ENCODE assay signal across 11 cellular contexts in genomic region chr17:77916771-77917481, GRCh38. TPM values are rescaled to one million over a fixed set of nuclear protein-coding genes. Genes with fewer than 3 reads are reported as not detected.
A peak's percentile ranks its signal among the peaks of the same experiment; 100 is the strongest.
DNase-seq lines count a peak whose midpoint lies in the region; ATAC-seq and TF ChIP-seq lines count a peak whose summit lies in the region.
"Had no signal": no experiment of that assay in that cellular context is flagged by ENCODE, and none has a peak within 500 bp of the region (broad histone marks: within the 10 kb centered on the region; RNA-seq: fewer than 3 reads in every experiment).

No MANE protein-coding gene starts in this region.

- H3K27me3 ChIP-seq in CD8-positive, alpha-beta memory T cell (ENCODE audit: insufficient read depth, low read length, poor library complexity, severe bottlenecking), result peaks cover 5% of the 10 kb centered on the region

- no peak for ATAC-seq in activated T-helper 17 cell treated with anti-CD3 and anti-CD28 coated beads, Interleukin-2, amount 50 U/mL, for 72 hours (replicated peaks)
- ATAC-seq in GM18907 (IDR thresholded peaks at IDR 0.05; ENCODE audit: unreplicated experiment), result no peak

- H3K4me3 ChIP-seq in CD8-positive, alpha-beta memory T cell (ENCODE audit: low read length), result no peak overlapping the region
- no peak overlapping the region for H3K4me3 ChIP-seq in NB4 (ENCODE audit: low read depth, low read length)

- peaks cover 21 to 43% of the 10 kb centered on the region in 2 donors for H3K27me3 Mint-ChIP-seq in CD8-positive, alpha-beta memory T cell
- H3K27me3 Mint-ChIP-seq in activated T-helper 17 cell treated with anti-CD3 and anti-CD28 coated beads, Interleukin-2, amount 50 U/mL, for 72 hours, result peaks cover 37% of the 10 kb centered on the region
- peaks cover 30% of the 10 kb centered on the region for H3K27me3 Mint-ChIP-seq in nephron (ENCODE audit: low read depth)

- peaks cover 0 to 5% (median 2%) of the 10 kb centered on the region in 3 donors for H3K36me3 Mint-ChIP-seq in CD8-positive, alpha-beta memory T cell
- no peaks in the 10 kb centered on the region for H3K36me3 Mint-ChIP-seq in activated T-helper 17 cell treated with anti-CD3 and anti-CD28 coated beads, Interleukin-2, amount 50 U/mL, for 72 hours (ENCODE audit: low read depth)
- H3K36me3 Mint-ChIP-seq in nephron (ENCODE audit: low read depth), result peaks cover 3% of the 10 kb centered on the region

- no peaks in the 10 kb centered on the region for H3K9me3 ChIP-seq in CD8-positive, alpha-beta memory T cell (ENCODE audit: low read length)

- H3K4me1 Mint-ChIP-seq in CD8-positive, alpha-beta memory T cell, result peaks cover 0 to 14% (median 9%) of the 10 kb centered on the region in 3 donors
- H3K4me1 Mint-ChIP-seq in activated T-helper 17 cell treated with anti-CD3 and anti-CD28 coated beads, Interleukin-2, amount 50 U/mL, for 72 hours, result peaks cover 7% of the 10 kb centered on the region
- peaks cover 30% of the 10 kb centered on the region for H3K4me1 Mint-ChIP-seq in nephron

- CTCF ChIA-PET in CD8-positive, alpha-beta memory T cell (lab: Charles Lee), result interaction anchor here (0.7 to 1.4 kb wide), 2 partner anchors 12 to 57 kb away, joined by 3 read pairs; no protein-coding TSS in a partner anchor

- H3K4me3 Mint-ChIP-seq in CD8-positive, alpha-beta memory T cell, result peak overlapping the region in 5 of 7 donors; percentile 5 to 48 (median 22)
- peak overlapping the region; percentile 35 for H3K4me3 Mint-ChIP-seq in activated T-helper 17 cell treated with anti-CD3 and anti-CD28 coated beads, Interleukin-2, amount 50 U/mL, for 72 hours
- peak overlapping the region in 1 of 3 experiments; percentile 7 for H3K4me3 Mint-ChIP-seq in nephron

- H3K36me3 ChIP-seq in CD8-positive, alpha-beta memory T cell (ENCODE audit: insufficient read depth, low read length), result no peaks in the 10 kb centered on the region

- POLR2A ChIA-PET in CD8-positive, alpha-beta memory T cell (lab: Charles Lee), result no interaction called here

- no peak for TF ChIP-seq POLR2A in NB4 (IDR thresholded peaks at IDR 0.05; ENCODE audit: extremely low read depth, insufficient read length)

- no peak for DNase-seq in CD8-positive, alpha-beta memory T cell
- DNase-seq in NB4 (ENCODE audit: low read depth) (peak; percentile 70), NCI-H345 treated with DMSO at 0.1 percent for 48 hours (lab: John Stamatoyannopoulos, UW; ENCODE audit: unreplicated experiment) (no peak), NCI-H2081 (lab: John Stamatoyannopoulos, UW) (no peak), DMS114 treated with DMSO at 0.1 percent for 48 hours (lab: John Stamatoyannopoulos, UW; ENCODE audit: unreplicated experiment) (no peak)
- DNase-seq: amniotic stem cell, NCI-H526 had no signal

- TF ChIP-seq CTCF in NB4 (IDR thresholded peaks at IDR 0.05; ENCODE audit: low read depth, low read length), result no peak
- no peak for TF ChIP-seq CTCF in nephron (IDR thresholded peaks at IDR 0.05; ENCODE audit: unreplicated experiment in 3 of 3)

- no peaks in the 10 kb centered on the region for H3K4me1 ChIP-seq in CD8-positive, alpha-beta memory T cell (ENCODE audit: insufficient read depth, low read length)
- H3K4me1 ChIP-seq: parathyroid adenoma had no signal

- H3K27ac ChIP-seq in CD8-positive, alpha-beta memory T cell (ENCODE audit: low read depth, low read length), result no peak overlapping the region
- H3K27ac ChIP-seq: parathyroid adenoma had no signal

- H3K27ac Mint-ChIP-seq in CD8-positive, alpha-beta memory T cell, result peak overlapping the region in 3 of 8 donors; percentile 34 to 73 (median 38)
- H3K27ac Mint-ChIP-seq in activated T-helper 17 cell treated with anti-CD3 and anti-CD28 coated beads, Interleukin-2, amount 50 U/mL, for 72 hours, result no peak overlapping the region
- peak overlapping the region in 2 of 3 experiments; percentile 10 to 62 for H3K27ac Mint-ChIP-seq in nephron

- H3K9me3 Mint-ChIP-seq in CD8-positive, alpha-beta memory T cell, result peaks cover 0 to 4% (median 0%) of the 10 kb centered on the region in 5 donors
- H3K9me3 Mint-ChIP-seq in activated T-helper 17 cell treated with anti-CD3 and anti-CD28 coated beads, Interleukin-2, amount 50 U/mL, for 72 hours, result no peaks in the 10 kb centered on the region
- peaks cover 27% of the 10 kb centered on the region for H3K9me3 Mint-ChIP-seq in nephron

RNA-seq across cellular contexts. Expression of gene TNRC6C, which starts 41.6 kb away (rescaled TPM):
- 10 to 100 TPM; 25.9 to 28.1 TPM for total RNA-seq in CD8-positive, alpha-beta memory T cell
- polyA plus RNA-seq in CD8-positive, alpha-beta memory T cell, result 7.4 TPM
- total RNA-seq in activated T-helper 17 cell treated with anti-CD3 and anti-CD28 coated beads, Interleukin-2, amount 50 U/mL, for 72 hours, result 10 to 100 TPM; 15.6 to 19.1 TPM
